Comparison of ENCODE assay signal across 9 cellular contexts in the genomic region with DNA sequence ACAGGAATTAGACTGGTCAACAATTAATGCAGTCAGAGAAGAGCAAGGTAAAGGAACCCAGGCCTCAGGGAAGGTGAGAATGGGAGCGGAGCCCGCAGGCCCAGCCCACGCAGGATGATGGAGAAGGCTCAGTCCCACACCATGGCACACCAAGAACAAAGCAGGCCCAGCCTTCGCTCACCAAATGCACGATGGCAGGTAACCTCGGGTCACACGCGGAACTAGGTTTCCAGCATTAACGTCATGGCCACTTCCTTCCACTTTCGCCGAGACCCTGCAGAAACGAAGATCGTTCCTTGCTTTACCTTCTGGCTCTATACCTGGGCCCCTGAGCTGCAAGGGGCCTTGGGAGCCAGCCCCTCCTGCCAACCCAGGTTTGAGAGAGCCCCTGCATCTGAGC.
"Had no signal": no experiment of that assay in that cellular context is flagged by ENCODE, and none has a peak within 500 bp of the region (broad histone marks: within the 10 kb centered on the region; RNA-seq: fewer than 3 reads in every experiment).

No MANE protein-coding gene starts in this region.

- H3K4me3 ChIP-seq: GM23248, K562 had no signal

- H3K27ac ChIP-seq: GM23248, HL-60 had no signal

- H3K4me3 Mint-ChIP-seq: H9 had no signal

- ATAC-seq: HepG2, K562 had no signal

- H3K9ac ChIP-seq: GM23248 had no signal

- DNase-seq: GM23248, GOT3, H9, HCEC 1CT, IMR-90, KG1 had no signal
